ENCODE assay signal across 9 cellular contexts in genomic region chr22:30302810-30303138, GRCh38. TPM values are rescaled to one million over a fixed set of nuclear protein-coding genes. Genes with fewer than 3 reads are reported as not detected.
A peak's percentile ranks its signal among the peaks of the same experiment; 100 is the strongest.
DNase-seq lines count a peak whose midpoint lies in the region; FAIRE-seq and TF ChIP-seq lines count a peak whose summit lies in the region.
"Had no signal": no experiment of that assay in that cellular context is flagged by ENCODE, and none has a peak within 500 bp of the region (broad histone marks: within the 10 kb centered on the region; RNA-seq: fewer than 3 reads in every experiment).

No MANE protein-coding gene starts in this region.

- dilution Hi-C loops in endothelial cell of umbilical vein (cut with MboI; ENCODE audit: extremely low pct_ligation_motif_present, low sequenced_read_pairs): no loop called here

- H3K9me1 ChIP-seq in endothelial cell of umbilical vein (replicated peaks; ENCODE audit: control insufficient read depth, extremely low read depth, insufficient read depth, low read length): no peaks in the 10 kb centered on the region

- no peak overlapping the region for H3K9ac ChIP-seq in endothelial cell of umbilical vein (replicated peaks; ENCODE audit: extremely low read depth, insufficient read depth, low read length)

- DNase-seq in activated T-cell treated with anti-CD3 and anti-CD28 coated beads, Interleukin-2, amount 50 U/mL, for 24 hours: no peak
- DNase-seq in activated T-cell treated with anti-CD3 and anti-CD28 coated beads, Interleukin-2, amount 50 U/mL, for 1 hour: no peak
- no peak for DNase-seq in endothelial cell of umbilical vein (ENCODE audit: low read depth, low spot score)
- DNase-seq in testis: no peak
- DNase-seq in stimulated activated naive CD4-positive, alpha-beta T cell treated with Interleukin-2 at 50 U/mL for 16 hours (lab: John Stamatoyannopoulos, UW): no peak
- no peak for DNase-seq in NCI-H2227 (lab: John Stamatoyannopoulos, UW; ENCODE audit: unreplicated experiment)
- DNase-seq: NCI-H524; stimulated activated CD4-positive, alpha-beta T cell treated with anti-CD3 and anti-CD28 coated beads, Interleukin-4, amount 100 ng/mL, for 1 hour had no signal

- CTCF ChIA-PET in endothelial cell of umbilical vein (lab: Charles Lee): interaction anchor here (0.7 to 6.2 kb wide), 5 partner anchors 11 to 40 kb away, joined by 3 to 39 read pairs (median 14); partner anchors contain the start of genes CASTOR1 and TBC1D10A

- peak overlapping the region; percentile 96 for H3K27ac Mint-ChIP-seq in activated T-cell treated with anti-CD3 and anti-CD28 coated beads, Interleukin-2, amount 50 U/mL, for 24 hours

- H3K4me1 Mint-ChIP-seq in activated T-cell treated with anti-CD3 and anti-CD28 coated beads, Interleukin-2, amount 50 U/mL, for 24 hours (ENCODE audit: low read depth): peaks cover 92% of the 10 kb centered on the region

- no peak overlapping the region for H3K4me2 ChIP-seq in endothelial cell of umbilical vein (ENCODE audit: insufficient read depth, low read length)

- POLR2A ChIA-PET in endothelial cell of umbilical vein (lab: Charles Lee): no interaction called here

- H3K4me3 Mint-ChIP-seq in activated T-cell treated with anti-CD3 and anti-CD28 coated beads, Interleukin-2, amount 50 U/mL, for 24 hours: no peak overlapping the region

- peak overlapping the region; percentile 4 for H2AFZ ChIP-seq in endothelial cell of umbilical vein (ENCODE audit: low read depth, low read length)

- WGBS in testis, 2 donors: 57 to 77% methylated on average over 2 to 5 of the region's 5 CpGs

- H3K27ac ChIP-seq in endothelial cell of umbilical vein (ENCODE audit: insufficient read depth, low read depth, low read length): peak overlapping the region; percentile 10
- peak overlapping the region; percentile 40 to 82 for H3K27ac ChIP-seq in testis

- no peaks in the 10 kb centered on the region for H3K27me3 ChIP-seq in endothelial cell of umbilical vein (ENCODE audit: control insufficient read depth in 2 of 2, insufficient read depth in 2 of 2, low read length in 2 of 2)
- no peaks in the 10 kb centered on the region for H3K27me3 ChIP-seq in testis

- H3K36me3 Mint-ChIP-seq in activated T-cell treated with anti-CD3 and anti-CD28 coated beads, Interleukin-2, amount 50 U/mL, for 24 hours (ENCODE audit: low read depth): peaks cover 56% of the 10 kb centered on the region

- no peaks in the 10 kb centered on the region for H3K27me3 Mint-ChIP-seq in activated T-cell treated with anti-CD3 and anti-CD28 coated beads, Interleukin-2, amount 50 U/mL, for 24 hours

- peaks cover 0 to 6% of the 10 kb centered on the region in 2 experiments for H3K36me3 ChIP-seq in endothelial cell of umbilical vein (ENCODE audit: control insufficient read depth in 2 of 2, extremely low read depth in 1 of 2, insufficient read depth in 2 of 2, low read length in 2 of 2)
- H3K36me3 ChIP-seq in testis (ENCODE audit: low read depth, missing control alignments): no peaks in the 10 kb centered on the region

- BruUV-seq in endothelial cell of umbilical vein (replicated peaks; lab: Mats Ljungman, UMichigan): no TSS peak

- peaks cover 36% of the 10 kb centered on the region for H3K4me1 ChIP-seq in endothelial cell of umbilical vein (ENCODE audit: control insufficient read depth, extremely low read depth, insufficient read depth, low read length)
- peaks cover 52% of the 10 kb centered on the region for H3K4me1 ChIP-seq in testis

- no peaks in the 10 kb centered on the region for H3K79me2 ChIP-seq in endothelial cell of umbilical vein (ENCODE audit: control insufficient read depth, insufficient read depth, low read length)

- TF ChIP-seq CTCF in endothelial cell of umbilical vein (IDR thresholded peaks at IDR 0.05; ENCODE audit: extremely low read depth in 1 of 2, insufficient read depth in 1 of 2, low read depth in 1 of 2, low read length in 2 of 2) (no peak), testis (IDR thresholded peaks at IDR 0.05) (no peak)

- no peaks in the 10 kb centered on the region for H3K9me3 ChIP-seq in endothelial cell of umbilical vein (replicated peaks; ENCODE audit: control insufficient read depth, insufficient read depth, low read length)
- H3K9me3 ChIP-seq in testis: no peaks in the 10 kb centered on the region

- no peak for TF ChIP-seq POLR2A in endothelial cell of umbilical vein (IDR thresholded peaks at IDR 0.05; ENCODE audit: low read depth, low read length)
- TF ChIP-seq POLR2A in testis (IDR thresholded peaks at IDR 0.05): no peak

- intact Hi-C loops in endothelial cell of umbilical vein (cut with micrococcal nuclease): no loop called here
- intact Hi-C loops in testis (cut with DNase I; ENCODE audit: low total_unique reads): no loop called here

- H4K20me1 ChIP-seq in endothelial cell of umbilical vein (replicated peaks; ENCODE audit: control insufficient read depth, extremely low read depth, insufficient read depth, low read length): no peaks in the 10 kb centered on the region

- H3K4me3 ChIP-seq in endothelial cell of umbilical vein (replicated peaks in 1 of 3; ENCODE audit: insufficient read depth in 1 of 3, low read depth in 1 of 3, low read length in 3 of 3) (no peak overlapping the region), testis (no peak overlapping the region)

- no peak for FAIRE-seq in endothelial cell of umbilical vein (lab: Jason Lieb, UNC)

- no peaks in the 10 kb centered on the region for H3K9me3 Mint-ChIP-seq in activated T-cell treated with anti-CD3 and anti-CD28 coated beads, Interleukin-2, amount 50 U/mL, for 24 hours

TF ChIP-seq in endothelial cell of umbilical vein, 7 proteins besides CTCF, POLR2A, EP300 and RAD21 (continues in another document):
- no peak for TF ChIP-seq MYC (IDR thresholded peaks at IDR 0.05; ENCODE audit: low read depth, low read length)
- no peak for TF ChIP-seq GATA2 (IDR thresholded peaks at IDR 0.05; ENCODE audit: insufficient read depth, insufficient read length, low read depth, low read length)
- no peak for TF ChIP-seq POLR2AphosphoS5 (IDR thresholded peaks at IDR 0.05; ENCODE audit: insufficient read depth, low read depth, low read length)

RNA-seq across cellular contexts. Expression of gene CASTOR1, which starts 13.5 kb away (rescaled TPM):
- 7.2 and 8.1 TPM in 2 replicates for total RNA-seq in endothelial cell of umbilical vein
- polyA plus RNA-seq in endothelial cell of umbilical vein: 26.8 and 33.0 TPM in 2 replicates
- polyA plus RNA-seq in endothelial cell of umbilical vein (2011; cell fraction: cytosol; rRNA removed): 11.7 and 14.0 TPM in 2 replicates
- 16.7 and 23.9 TPM in 2 replicates for polyA plus RNA-seq in endothelial cell of umbilical vein (2011; cell fraction: nucleus; rRNA removed)
- polyA plus RNA-seq in endothelial cell of umbilical vein (2012): 7.7 and 11.1 TPM in 2 replicates
- 4.9 and 10.7 TPM in 2 replicates for polyA minus RNA-seq in endothelial cell of umbilical vein
- 1.7 TPM for polyA minus RNA-seq in endothelial cell of umbilical vein (2011; cell fraction: cytosol; rRNA and poly(A)+ RNA removed)
- polyA minus RNA-seq in endothelial cell of umbilical vein (2011; cell fraction: nucleus; rRNA and poly(A)+ RNA removed): 6.8 and 7.1 TPM in 2 replicates
- total RNA-seq in testis: 10 to 100 TPM; 36.7 to 71.4 TPM
- polyA plus RNA-seq in testis (ENCODE audit: insufficient read depth, low read depth, low replicate concordance): 32.8 TPM

RNA-seq across cellular contexts. Expression of gene TBC1D10A, which starts 24.0 kb away (rescaled TPM):
- total RNA-seq in endothelial cell of umbilical vein: 10.0 and 11.3 TPM in 2 replicates
- 11.9 and 15.1 TPM in 2 replicates for polyA plus RNA-seq in endothelial cell of umbilical vein
- 6.8 and 9.8 TPM in 2 replicates for polyA plus RNA-seq in endothelial cell of umbilical vein (2011; cell fraction: cytosol; rRNA removed)
- 19.1 and 25.4 TPM in 2 replicates for polyA plus RNA-seq in endothelial cell of umbilical vein (2011; cell fraction: nucleus; rRNA removed)
- 5.7 and 9.5 TPM in 2 replicates for polyA plus RNA-seq in endothelial cell of umbilical vein (2012)
- polyA minus RNA-seq in endothelial cell of umbilical vein: 10.0 and 14.8 TPM in 2 replicates
- 1.5 TPM for polyA minus RNA-seq in endothelial cell of umbilical vein (2011; cell fraction: cytosol; rRNA and poly(A)+ RNA removed)
- 6.8 and 8.2 TPM in 2 replicates for polyA minus RNA-seq in endothelial cell of umbilical vein (2011; cell fraction: nucleus; rRNA and poly(A)+ RNA removed)
- 10 to 100 TPM; 48.4 to 79.1 TPM for total RNA-seq in testis
- polyA plus RNA-seq in testis (ENCODE audit: insufficient read depth, low read depth, low replicate concordance): 51.0 TPM

RNA-seq across cellular contexts. Expression of gene OSM, which starts 36.1 kb away (rescaled TPM):
- not detected in 2 replicates for total RNA-seq in endothelial cell of umbilical vein
- not detected in 2 replicates for polyA plus RNA-seq in endothelial cell of umbilical vein
- polyA plus RNA-seq in endothelial cell of umbilical vein (2011; cell fraction: cytosol; rRNA removed): not detected in 2 replicates
- 0.07 TPM in 1 of 2 replicates, not detected in the other for polyA plus RNA-seq in endothelial cell of umbilical vein (2011; cell fraction: nucleus; rRNA removed)
- not detected in 2 replicates for polyA plus RNA-seq in endothelial cell of umbilical vein (2012)
- not detected in 2 replicates for polyA minus RNA-seq in endothelial cell of umbilical vein
- not detected for polyA minus RNA-seq in endothelial cell of umbilical vein (2011; cell fraction: cytosol; rRNA and poly(A)+ RNA removed)
- not detected in 2 replicates for polyA minus RNA-seq in endothelial cell of umbilical vein (2011; cell fraction: nucleus; rRNA and poly(A)+ RNA removed)
- 1 to 10 TPM in 1 of 2 donors, not detected in 1; 1.6 TPM for total RNA-seq in testis
- 0.69 TPM for polyA plus RNA-seq in testis (ENCODE audit: insufficient read depth, low read depth, low replicate concordance)
- polyA plus RNA-seq: AG04450 had no signal

RNA-seq across cellular contexts. Expression of gene SF3A1, which starts 53.9 kb away (rescaled TPM):
- 173 and 187 TPM in 2 replicates for total RNA-seq in endothelial cell of umbilical vein
- polyA plus RNA-seq in endothelial cell of umbilical vein: 23.1 and 60.2 TPM in 2 replicates
- polyA plus RNA-seq in endothelial cell of umbilical vein (2011; cell fraction: cytosol; rRNA removed): 55.6 and 76.1 TPM in 2 replicates
- polyA plus RNA-seq in endothelial cell of umbilical vein (2011; cell fraction: nucleus; rRNA removed): 109 and 122 TPM in 2 replicates
- 69.2 and 83.3 TPM in 2 replicates for polyA plus RNA-seq in endothelial cell of umbilical vein (2012)
- polyA minus RNA-seq in endothelial cell of umbilical vein: 92.2 and 107 TPM in 2 replicates
- polyA minus RNA-seq in endothelial cell of umbilical vein (2011; cell fraction: cytosol; rRNA and poly(A)+ RNA removed): 79.8 TPM
- 95.4 and 95.8 TPM in 2 replicates for polyA minus RNA-seq in endothelial cell of umbilical vein (2011; cell fraction: nucleus; rRNA and poly(A)+ RNA removed)
- 100 to 1,000 TPM; 159 to 174 TPM for total RNA-seq in testis
- 272 TPM for polyA plus RNA-seq in testis (ENCODE audit: insufficient read depth, low read depth, low replicate concordance)

RNA-seq across cellular contexts. Expression of gene CCDC157, which starts 54.0 kb away (rescaled TPM):
- total RNA-seq in endothelial cell of umbilical vein (1.7 and 2.1 TPM in 2 replicates), testis (10 to 100 TPM; 70.1 to 81.9 TPM)
- polyA plus RNA-seq in endothelial cell of umbilical vein (3.1 and 3.7 TPM in 2 replicates), testis (ENCODE audit: insufficient read depth, low read depth, low replicate concordance) (69.2 TPM)
- polyA plus RNA-seq in endothelial cell of umbilical vein (2011; cell fraction: cytosol; rRNA removed): 1.7 and 1.9 TPM in 2 replicates
- polyA plus RNA-seq in endothelial cell of umbilical vein (2011; cell fraction: nucleus; rRNA removed): 2.9 and 4.0 TPM in 2 replicates
- polyA plus RNA-seq in endothelial cell of umbilical vein (2012): 1.1 and 1.2 TPM in 2 replicates
- polyA minus RNA-seq in endothelial cell of umbilical vein: 1.8 and 2.0 TPM in 2 replicates
- polyA minus RNA-seq in endothelial cell of umbilical vein (2011; cell fraction: cytosol; rRNA and poly(A)+ RNA removed): 1.1 TPM
- 2.0 and 2.7 TPM in 2 replicates for polyA minus RNA-seq in endothelial cell of umbilical vein (2011; cell fraction: nucleus; rRNA and poly(A)+ RNA removed)
